22 cellular contexts compared by ENCODE assay signal in genomic region chr12:102093319-102093718, GRCh38. TPM values are rescaled to one million over a fixed set of nuclear protein-coding genes. Genes with fewer than 3 reads are reported as not detected.
DNase-seq lines count a peak whose midpoint lies in the region; ATAC-seq and TF ChIP-seq lines count a peak whose summit lies in the region.
"Had no signal": no experiment of that assay in that cellular context is flagged by ENCODE, and none has a peak within 500 bp of the region (broad histone marks: within the 10 kb centered on the region; RNA-seq: fewer than 3 reads in every experiment).

No MANE protein-coding gene starts in this region.

- TF ChIP-seq EP300 in SK-N-SH (IDR thresholded peaks at IDR 0.05; ENCODE audit: borderline replicate concordance in 1 of 2, low read depth in 1 of 2, low read length in 1 of 2) = no peak

- H3K4me3 Mint-ChIP-seq in nephron = no peak overlapping the region
- H3K4me3 Mint-ChIP-seq in activated CD4-positive, alpha-beta T cell treated with anti-CD3 and anti-CD28 coated beads, Interleukin-2, amount 10 ng/mL, durations not matched to agents 7 days and 5 days = no peak overlapping the region
- no peak overlapping the region for H3K4me3 Mint-ChIP-seq in T-cell
- H3K4me3 Mint-ChIP-seq: activated CD4-positive, alpha-beta T cell treated with anti-CD3 and anti-CD28 coated beads, Interleukin-2, amount 10 ng/mL, durations not matched to agents 24 days and 14 days; activated naive CD8-positive, alpha-beta T cell treated with anti-CD3 and anti-CD28 coated beads, Interleukin-2, amount 50 U/mL, for 24 hours; neural progenitor cell; T-helper 17 cell had no signal

- H3K9me3 ChIP-seq in SK-N-SH = no peaks in the 10 kb centered on the region
- H3K9me3 ChIP-seq in fibroblast of lung (ENCODE audit: control insufficient read depth, insufficient read depth, low read depth, low read length) = no peaks in the 10 kb centered on the region
- no peaks in the 10 kb centered on the region for H3K9me3 ChIP-seq in thyroid gland
- H3K9me3 ChIP-seq: A549 had no signal

- DNase-seq in AG20443 (ENCODE audit: low spot score) (peak; percentile 9), SK-N-SH (no peak), fibroblast of lung (ENCODE audit: low read depth in 2 of 2) (peak; percentile 53 to 63), thyroid gland (no peak), NCI-H524 treated with DMSO at 0.1 percent for 48 hours (lab: John Stamatoyannopoulos, UW) (no peak), T-cell (no peak)
- DNase-seq in activated CD4-positive, alpha-beta T cell treated with anti-CD3 and anti-CD28 coated beads, Interleukin-2, amount 10 ng/mL, durations not matched to agents 7 days and 5 days = no peak
- DNase-seq: activated CD4-positive, alpha-beta T cell treated with anti-CD3 and anti-CD28 coated beads, Interleukin-2, amount 10 ng/mL, durations not matched to agents 24 days and 14 days; activated effector memory CD4-positive, alpha-beta T cell treated with Interleukin-2 at 50 U/mL for 16 hours; activated naive CD8-positive, alpha-beta T cell treated with anti-CD3 and anti-CD28 coated beads, Interleukin-2, amount 50 U/mL, for 24 hours; central memory CD4-positive, alpha-beta T cell; KBM-7; left ventricle myocardium superior; NCI-H187; PC-3; SIG-M5; stimulated activated CD4-positive, alpha-beta T cell treated with anti-CD3 and anti-CD28 coated beads, Interleukin-12 subunit alpha, Interleukin-12 subunit beta, amount 100 ng/mL, for 4 hours; T-helper 17 cell had no signal

- POLR2A ChIA-PET in SK-N-SH (lab: Yijun Ruan, JAX) (no interaction called here), T-cell (lab: Charles Lee) (no interaction called here)
- POLR2A ChIA-PET in activated CD4-positive, alpha-beta T cell treated with anti-CD3 and anti-CD28 coated beads, Interleukin-2, amount 10 ng/mL, durations not matched to agents 7 days and 5 days (lab: Charles Lee) = no interaction called here

- peaks cover 35% of the 10 kb centered on the region for H3K36me3 Mint-ChIP-seq in nephron (ENCODE audit: low read depth)
- peaks cover 24% of the 10 kb centered on the region for H3K36me3 Mint-ChIP-seq in activated CD4-positive, alpha-beta T cell treated with anti-CD3 and anti-CD28 coated beads, Interleukin-2, amount 10 ng/mL, durations not matched to agents 7 days and 5 days (ENCODE audit: low read depth)
- peaks cover 34% of the 10 kb centered on the region for H3K36me3 Mint-ChIP-seq in T-cell

- H3K4me2 ChIP-seq in SK-N-SH = no peak overlapping the region
- peak overlapping the region; percentile 48 for H3K4me2 ChIP-seq in fibroblast of lung (ENCODE audit: extremely low read depth, insufficient read depth, low read length)
- H3K4me2 ChIP-seq: A549, neural progenitor cell had no signal

- H4K20me1 ChIP-seq in SK-N-SH (ENCODE audit: insufficient read depth) = no peaks in the 10 kb centered on the region
- H4K20me1 ChIP-seq in fibroblast of lung (ENCODE audit: control insufficient read depth, extremely low read depth, insufficient read depth, low read length) = no peaks in the 10 kb centered on the region

- no peak for TF ChIP-seq RAD21 in SK-N-SH (IDR thresholded peaks at IDR 0.05; ENCODE audit: low read length)

- no peak for TF ChIP-seq CTCF in SK-N-SH (IDR thresholded peaks at IDR 0.05)
- TF ChIP-seq CTCF in fibroblast of lung (conservative IDR thresholded peaks at IDR 0.05 in 1 of 2, IDR thresholded peaks at IDR 0.05 in 1 of 2; ENCODE audit: low read depth in 1 of 2, low read length in 2 of 2) = no peak
- TF ChIP-seq CTCF in nephron (IDR thresholded peaks at IDR 0.05; ENCODE audit: unreplicated experiment in 3 of 3) = no peak
- TF ChIP-seq CTCF in thyroid gland (IDR thresholded peaks at IDR 0.05) = no peak

- CTCF ChIA-PET in SK-N-SH (lab: Yijun Ruan, JAX) (interaction anchor here (0.8 to 3.2 kb wide), 4 partner anchors 8 to 391 kb away, joined by 4 to 10 read pairs (median 6); no protein-coding TSS in a partner anchor), T-cell (lab: Charles Lee) (no interaction called here)
- CTCF ChIA-PET in activated CD4-positive, alpha-beta T cell treated with anti-CD3 and anti-CD28 coated beads, Interleukin-2, amount 10 ng/mL, durations not matched to agents 7 days and 5 days (lab: Charles Lee) = no interaction called here

- H3K4me1 Mint-ChIP-seq in nephron = peaks cover 14% of the 10 kb centered on the region
- peaks cover 4% of the 10 kb centered on the region for H3K4me1 Mint-ChIP-seq in activated CD4-positive, alpha-beta T cell treated with anti-CD3 and anti-CD28 coated beads, Interleukin-2, amount 10 ng/mL, durations not matched to agents 7 days and 5 days
- H3K4me1 Mint-ChIP-seq in T-cell = no peaks in the 10 kb centered on the region
- H3K4me1 Mint-ChIP-seq: activated naive CD8-positive, alpha-beta T cell treated with anti-CD3 and anti-CD28 coated beads, Interleukin-2, amount 50 U/mL, for 24 hours; neural progenitor cell had no signal

- H2AFZ ChIP-seq in SK-N-SH (ENCODE audit: low read depth) (no peak overlapping the region), fibroblast of lung (ENCODE audit: low read length) (no peak overlapping the region)
- H2AFZ ChIP-seq: neural progenitor cell had no signal

- H3K27me3 ChIP-seq in SK-N-SH (ENCODE audit: insufficient read depth) (no peaks in the 10 kb centered on the region), fibroblast of lung (ENCODE audit: control insufficient read depth, insufficient read depth, low read length) (no peaks in the 10 kb centered on the region), thyroid gland (no peaks in the 10 kb centered on the region)
- H3K27me3 ChIP-seq: neural progenitor cell had no signal

- peaks cover 5% of the 10 kb centered on the region for H3K9me3 Mint-ChIP-seq in nephron
- H3K9me3 Mint-ChIP-seq in activated CD4-positive, alpha-beta T cell treated with anti-CD3 and anti-CD28 coated beads, Interleukin-2, amount 10 ng/mL, durations not matched to agents 7 days and 5 days = peaks cover 7% of the 10 kb centered on the region
- peaks cover 0 to 3% (median 0%) of the 10 kb centered on the region in 3 donors for H3K9me3 Mint-ChIP-seq in T-cell
- H3K9me3 Mint-ChIP-seq: activated CD4-positive, alpha-beta T cell treated with anti-CD3 and anti-CD28 coated beads, Interleukin-2, amount 10 ng/mL, durations not matched to agents 24 days and 14 days; activated naive CD8-positive, alpha-beta T cell treated with anti-CD3 and anti-CD28 coated beads, Interleukin-2, amount 50 U/mL, for 24 hours had no signal

- no peaks in the 10 kb centered on the region for H3K27me3 Mint-ChIP-seq in nephron (ENCODE audit: low read depth)
- H3K27me3 Mint-ChIP-seq in activated CD4-positive, alpha-beta T cell treated with anti-CD3 and anti-CD28 coated beads, Interleukin-2, amount 10 ng/mL, durations not matched to agents 7 days and 5 days = no peaks in the 10 kb centered on the region
- no peaks in the 10 kb centered on the region for H3K27me3 Mint-ChIP-seq in T-cell
- H3K27me3 Mint-ChIP-seq: activated CD4-positive, alpha-beta T cell treated with anti-CD3 and anti-CD28 coated beads, Interleukin-2, amount 10 ng/mL, durations not matched to agents 24 days and 14 days; activated naive CD8-positive, alpha-beta T cell treated with anti-CD3 and anti-CD28 coated beads, Interleukin-2, amount 50 U/mL, for 24 hours; T-helper 17 cell had no signal

- H3K9me2 ChIP-seq in SK-N-SH = no peaks in the 10 kb centered on the region

- H3K4me3 ChIP-seq in SK-N-SH (ENCODE audit: low read depth in 2 of 2, low read length in 1 of 2) (no peak overlapping the region), fibroblast of lung (replicated peaks in 1 of 4; ENCODE audit: control extremely low read depth in 1 of 4, insufficient read depth in 1 of 4, low read depth in 3 of 4, low read length in 4 of 4) (no peak overlapping the region), thyroid gland (replicated peaks in 1 of 3) (no peak overlapping the region)
- H3K4me3 ChIP-seq: A549, neural progenitor cell had no signal

- H3K27ac ChIP-seq in SK-N-SH (ENCODE audit: low read depth in 2 of 2, low read length in 1 of 2) = peak overlapping the region; percentile 30 to 50; a peak in 3 of 4 replicates
- peak overlapping the region; percentile 9 for H3K27ac ChIP-seq in fibroblast of lung (ENCODE audit: insufficient read depth, low read length)
- H3K27ac ChIP-seq in thyroid gland = no peak overlapping the region
- H3K27ac ChIP-seq: A549, C4-2B, neural progenitor cell had no signal

- peak overlapping the region; percentile 56 to 95 (median 93) for H3K27ac Mint-ChIP-seq in nephron
- no peak overlapping the region for H3K27ac Mint-ChIP-seq in activated CD4-positive, alpha-beta T cell treated with anti-CD3 and anti-CD28 coated beads, Interleukin-2, amount 10 ng/mL, durations not matched to agents 7 days and 5 days
- no peak overlapping the region for H3K27ac Mint-ChIP-seq in T-cell
- H3K27ac Mint-ChIP-seq: activated CD4-positive, alpha-beta T cell treated with anti-CD3 and anti-CD28 coated beads, Interleukin-2, amount 10 ng/mL, durations not matched to agents 24 days and 14 days; activated naive CD8-positive, alpha-beta T cell treated with anti-CD3 and anti-CD28 coated beads, Interleukin-2, amount 50 U/mL, for 24 hours; neural progenitor cell; T-helper 17 cell had no signal

- no peak for TF ChIP-seq POLR2A in thyroid gland (IDR thresholded peaks at IDR 0.05)

- no peaks in the 10 kb centered on the region for H3K79me2 ChIP-seq in SK-N-SH (ENCODE audit: insufficient read depth)
- H3K79me2 ChIP-seq in fibroblast of lung (ENCODE audit: control insufficient read depth, insufficient read depth, low read length) = no peaks in the 10 kb centered on the region

- intact Hi-C loops in thyroid gland (cut with DNase I) = no loop called here

- H3F3A ChIP-seq in SK-N-SH (replicated peaks; ENCODE audit: insufficient read depth) = no peaks in the 10 kb centered on the region

- no peak overlapping the region for H3K9ac ChIP-seq in SK-N-SH
- no peak overlapping the region for H3K9ac ChIP-seq in fibroblast of lung (ENCODE audit: insufficient read depth, low read length)
- H3K9ac ChIP-seq: neural progenitor cell had no signal

- no peak for ATAC-seq in T-cell (replicated peaks in 1 of 4)
- ATAC-seq: A549; activated naive CD8-positive, alpha-beta T cell treated with anti-CD3 and anti-CD28 coated beads, Interleukin-2, amount 50 U/mL, for 24 hours; left ventricle myocardium superior; PC-3; T-helper 17 cell had no signal

- H3K36me3 ChIP-seq in SK-N-SH (replicated peaks in 1 of 2; ENCODE audit: control insufficient read depth in 1 of 2, insufficient read depth in 2 of 2, low read length in 1 of 2) = peaks cover 40 to 45% of the 10 kb centered on the region in 2 experiments
- H3K36me3 ChIP-seq in fibroblast of lung (ENCODE audit: control insufficient read depth, insufficient read depth, low read length) = peaks cover 2% of the 10 kb centered on the region
- H3K36me3 ChIP-seq in thyroid gland = no peaks in the 10 kb centered on the region

- H3K4me1 ChIP-seq in SK-N-SH (ENCODE audit: control insufficient read depth in 1 of 2, insufficient read depth in 2 of 2, low read depth in 1 of 2, low read length in 1 of 2) = peaks cover 0 to 7% of the 10 kb centered on the region in 2 experiments; a peak in 2 of 4 replicates
- peaks cover 4% of the 10 kb centered on the region for H3K4me1 ChIP-seq in fibroblast of lung (ENCODE audit: control insufficient read depth, extremely low read depth, insufficient read depth, low read length)
- H3K4me1 ChIP-seq in thyroid gland = no peaks in the 10 kb centered on the region
- H3K4me1 ChIP-seq: A549, neural progenitor cell had no signal

RNA-seq across cellular contexts. Expression of gene NUP37, which starts 26.6 kb away (rescaled TPM):
- 29.2 and 34.5 TPM in 2 replicates for polyA plus RNA-seq in SK-N-SH (2012; rRNA removed)
- polyA plus RNA-seq in SK-N-SH (2012; cell fraction: cytosol; rRNA removed) = 46.8 and 61.1 TPM in 2 replicates
- 15.2 and 26.9 TPM in 2 replicates for polyA plus RNA-seq in SK-N-SH (2012; cell fraction: nucleus; rRNA removed)
- 30.3 and 38.3 TPM in 2 replicates for total RNA-seq in fibroblast of lung
- polyA plus RNA-seq in fibroblast of lung = 61.9 and 81.0 TPM in 2 replicates
- polyA plus RNA-seq in fibroblast of lung (2012) = 32.0 and 42.3 TPM in 2 replicates
- polyA minus RNA-seq in fibroblast of lung (ENCODE audit: low replicate concordance) = 2.8 TPM in 1 of 2 replicates, not detected in the other
- total RNA-seq in activated CD4-positive, alpha-beta T cell treated with anti-CD3 and anti-CD28 coated beads, Interleukin-2, amount 10 ng/mL, durations not matched to agents 7 days and 5 days = 10 to 100 TPM; 58.3 to 58.9 TPM
- 10 to 100 TPM; 20.8 to 27.9 (median 24.6) TPM for total RNA-seq in thyroid gland
- 10 to 100 TPM; 11.1 to 21.1 (median 18.6) TPM for total RNA-seq in T-cell

RNA-seq across cellular contexts. Expression of gene PARPBP, which starts 26.7 kb away (rescaled TPM):
- 3.1 and 3.9 TPM in 2 replicates for polyA plus RNA-seq in SK-N-SH (2012; rRNA removed)
- 5.3 and 6.9 TPM in 2 replicates for polyA plus RNA-seq in SK-N-SH (2012; cell fraction: cytosol; rRNA removed)
- 2.8 and 4.6 TPM in 2 replicates for polyA plus RNA-seq in SK-N-SH (2012; cell fraction: nucleus; rRNA removed)
- 3.6 and 9.4 TPM in 2 replicates for total RNA-seq in fibroblast of lung
- 5.7 and 11.7 TPM in 2 replicates for polyA plus RNA-seq in fibroblast of lung
- polyA plus RNA-seq in fibroblast of lung (2012) = 3.3 and 7.0 TPM in 2 replicates
- polyA minus RNA-seq in fibroblast of lung (ENCODE audit: low replicate concordance) = 1.4 and 1.6 TPM in 2 replicates
- 10 to 100 TPM; 26.6 to 28.4 TPM for total RNA-seq in activated CD4-positive, alpha-beta T cell treated with anti-CD3 and anti-CD28 coated beads, Interleukin-2, amount 10 ng/mL, durations not matched to agents 7 days and 5 days
- total RNA-seq in thyroid gland = 1 to 10 TPM in 3 of 4 donors, under 1 TPM in 1; 0.98 to 3.9 (median 2.5) TPM
- 1 to 10 TPM; 1.7 to 3.8 (median 1.8) TPM for total RNA-seq in T-cell

RNA-seq across cellular contexts. Expression of gene WASHC3, which starts 31.5 kb away (rescaled TPM):
- polyA plus RNA-seq in SK-N-SH (2012; rRNA removed) (28.5 and 32.0 TPM in 2 replicates), fibroblast of lung (85.3 and 97.5 TPM in 2 replicates)
- polyA plus RNA-seq in SK-N-SH (2012; cell fraction: cytosol; rRNA removed) = 36.2 and 43.6 TPM in 2 replicates
- 11.4 and 21.4 TPM in 2 replicates for polyA plus RNA-seq in SK-N-SH (2012; cell fraction: nucleus; rRNA removed)
- total RNA-seq in fibroblast of lung (108 and 149 TPM in 2 replicates), thyroid gland (10 to 100 TPM; 82.8 to 96.2 (median 89.2) TPM), T-cell (10 to 100 TPM; 37.5 to 46.7 (median 42.1) TPM)
- polyA plus RNA-seq in fibroblast of lung (2012) = 73.8 and 76.7 TPM in 2 replicates
- polyA minus RNA-seq in fibroblast of lung (ENCODE audit: low replicate concordance) = 22.7 and 30.8 TPM in 2 replicates
- total RNA-seq in activated CD4-positive, alpha-beta T cell treated with anti-CD3 and anti-CD28 coated beads, Interleukin-2, amount 10 ng/mL, durations not matched to agents 7 days and 5 days = 10 to 100 TPM; 46.7 to 58.6 TPM

Comparison
In these comparisons a context has a peak if more than half of its experiments do, and no peak if none do; other contexts are left out.
1. DNase-seq: peak in AG20443 (single experiment) and fibroblast of lung (2 of 2); none in SK-N-SH (single experiment), activated CD4-positive, alpha-beta T cell treated with anti-CD3 and anti-CD28 coated beads, Interleukin-2, amount 10 ng/mL, durations not matched to agents 7 days and 5 days (single experiment), thyroid gland (0 of 2), NCI-H524 treated with DMSO at 0.1 percent for 48 hours (single experiment) and T-cell (0 of 34).
2. H3K27ac ChIP-seq: peak in SK-N-SH (2 of 2) and fibroblast of lung (single experiment); none in thyroid gland (0 of 3).
3. H3K27ac Mint-ChIP-seq: peak in nephron (3 of 3); none in activated CD4-positive, alpha-beta T cell treated with anti-CD3 and anti-CD28 coated beads, Interleukin-2, amount 10 ng/mL, durations not matched to agents 7 days and 5 days (single experiment) and T-cell (0 of 2).